Comparison of ENCODE assay signal across 29 cellular contexts in genomic region chr4:138218976-138219375, GRCh38.
"Had no signal": no experiment of that assay in that cellular context is flagged by ENCODE, and none has a peak within 500 bp of the region (broad histone marks: within the 10 kb centered on the region; RNA-seq: fewer than 3 reads in every experiment).

No MANE protein-coding gene starts in this region.

- H3K27ac ChIP-seq: esophagus squamous epithelium, heart right ventricle, left lung, neutrophil, pancreas, stomach, thyroid gland, vagina had no signal

- H3K4me1 Mint-ChIP-seq: naive B cell had no signal

- H3K36me3 ChIP-seq: esophagus squamous epithelium, heart right ventricle, left lung, neutrophil, pancreas, thyroid gland, vagina had no signal

- DNase-seq: effector memory CD8-positive, alpha-beta T cell; erythroblast; esophagus squamous epithelium; foreskin melanocyte; glutamatergic neuron; heart right ventricle; hippocampal formation; left cardiac atrium; left lung; mesenchymal stem cell; mucosa of descending colon; naive B cell; pancreas; stimulated activated CD4-positive, alpha-beta T cell treated with anti-CD3 and anti-CD28 coated beads, Interleukin-12 subunit alpha, Interleukin-12 subunit beta, amount 100 ng/mL, for 4 hours; stimulated activated CD4-positive, alpha-beta T cell treated with anti-CD3 and anti-CD28 coated beads, Interleukin-1b, Interleukin-23, amount 100 ng/mL, for 48 hours; stimulated activated CD4-positive, alpha-beta T cell treated with anti-CD3 and anti-CD28 coated beads, Interleukin-4, amount 100 ng/mL, for 1 hour; stimulated activated CD8-positive, alpha-beta memory T cell treated with anti-CD3 and anti-CD28 coated beads, Interleukin-4, amount 100 ng/mL, for 48 hours; stimulated activated naive CD4-positive, alpha-beta T cell; stomach; thyroid gland; trophoblast cell had no signal

- H3K9me3 ChIP-seq: esophagus squamous epithelium, heart right ventricle, left lung, mucosa of descending colon, neutrophil, pancreas, stomach, thyroid gland, vagina had no signal

- FAIRE-seq: endometrium, pancreas had no signal

- H3K36me3 Mint-ChIP-seq: naive B cell; natural killer cell treated with Interleukin-12 subunit alpha and Interleukin-12 subunit beta and Interleukin-15 and Interleukin-18, amount 100 ng/mL, for 72 hours had no signal

- H3K4me3 ChIP-seq: esophagus squamous epithelium, heart right ventricle, left lung, mucosa of descending colon, pancreas, smooth muscle cell, stomach, thyroid gland, vagina had no signal

- H3K4me3 Mint-ChIP-seq: effector memory CD8-positive, alpha-beta T cell; mesothelial cell of epicardium; naive B cell; natural killer cell treated with Interleukin-12 subunit alpha and Interleukin-12 subunit beta and Interleukin-15 and Interleukin-18, amount 100 ng/mL, for 72 hours; neural crest cell had no signal

- H3K4me1 ChIP-seq: vagina had no signal

- ATAC-seq: effector memory CD8-positive, alpha-beta T cell; heart right ventricle; left cardiac atrium; left lung; mucosa of descending colon; natural killer cell treated with Interleukin-12 subunit alpha and Interleukin-12 subunit beta and Interleukin-15 and Interleukin-18, amount 100 ng/mL, for 72 hours; pancreas; sciatic nerve had no signal

- H3K9me3 Mint-ChIP-seq: effector memory CD8-positive, alpha-beta T cell; mesothelial cell of epicardium; naive B cell; neural crest cell had no signal

- H3K4me2 ChIP-seq: smooth muscle cell had no signal

- H3K27me3 Mint-ChIP-seq: effector memory CD8-positive, alpha-beta T cell; natural killer cell treated with Interleukin-12 subunit alpha and Interleukin-12 subunit beta and Interleukin-15 and Interleukin-18, amount 100 ng/mL, for 72 hours had no signal

- H3K27ac Mint-ChIP-seq: effector memory CD8-positive, alpha-beta T cell; mesothelial cell of epicardium; naive B cell; natural killer cell treated with Interleukin-12 subunit alpha and Interleukin-12 subunit beta and Interleukin-15 and Interleukin-18, amount 100 ng/mL, for 72 hours had no signal

- H3K27me3 ChIP-seq: esophagus squamous epithelium, heart right ventricle, left lung, neutrophil, pancreas, stomach, thyroid gland, vagina had no signal
